ENCODE assay signal across 1 cellular context in the genomic region with DNA sequence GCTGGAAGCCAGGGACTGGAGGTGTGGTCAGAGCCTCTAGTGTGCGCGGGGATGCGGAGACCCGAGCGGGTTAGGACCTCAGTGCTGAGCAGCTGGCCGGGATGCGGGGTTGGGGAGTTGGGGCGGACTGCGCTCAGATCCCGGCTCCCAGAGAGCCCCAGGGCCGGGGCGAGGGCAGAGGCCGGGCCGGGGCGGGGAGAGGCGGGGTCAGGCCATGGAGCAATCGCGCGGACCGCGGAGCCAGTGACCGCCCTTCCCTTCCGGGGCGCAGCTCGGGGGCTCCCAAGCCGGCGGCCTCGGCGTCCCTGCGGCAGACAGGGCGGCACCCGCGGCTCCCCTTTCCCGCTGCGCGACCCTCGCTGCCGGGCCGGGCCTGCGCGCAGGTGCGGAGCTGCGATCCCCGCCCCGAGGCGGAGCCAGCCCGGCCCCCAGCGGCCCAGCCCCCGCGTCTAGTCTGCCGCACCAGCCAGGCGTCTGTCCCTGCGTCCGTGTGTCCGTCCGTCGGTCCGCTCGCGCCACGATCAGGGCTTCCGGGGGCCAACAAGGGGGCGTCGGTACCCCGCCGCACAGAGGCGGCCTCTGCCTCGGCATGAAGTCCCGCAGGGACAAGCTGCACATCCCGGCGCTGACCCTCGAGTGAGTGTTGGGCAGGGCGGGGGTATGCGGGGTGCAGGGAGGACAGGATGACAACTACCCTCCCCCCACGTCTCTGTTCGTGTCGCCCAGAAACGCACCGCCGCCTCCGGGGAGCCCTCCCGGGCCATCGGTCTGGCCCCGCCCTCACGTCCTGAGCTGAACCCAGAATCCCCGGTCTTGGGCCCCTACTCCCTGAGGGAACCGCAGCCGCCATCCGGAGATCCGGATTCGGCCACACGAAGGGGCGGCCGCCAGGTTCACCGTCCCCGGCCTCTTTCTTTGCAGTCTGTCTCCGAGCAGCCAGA.
TF ChIP-seq lines count a peak whose summit lies in the region.

No MANE protein-coding gene starts in this region.

TF ChIP-seq in K562, 482 proteins besides CTCF, POLR2A, EP300 and RAD21 (continued from another document and continues in another):
- TF ChIP-seq, protein P1, sequence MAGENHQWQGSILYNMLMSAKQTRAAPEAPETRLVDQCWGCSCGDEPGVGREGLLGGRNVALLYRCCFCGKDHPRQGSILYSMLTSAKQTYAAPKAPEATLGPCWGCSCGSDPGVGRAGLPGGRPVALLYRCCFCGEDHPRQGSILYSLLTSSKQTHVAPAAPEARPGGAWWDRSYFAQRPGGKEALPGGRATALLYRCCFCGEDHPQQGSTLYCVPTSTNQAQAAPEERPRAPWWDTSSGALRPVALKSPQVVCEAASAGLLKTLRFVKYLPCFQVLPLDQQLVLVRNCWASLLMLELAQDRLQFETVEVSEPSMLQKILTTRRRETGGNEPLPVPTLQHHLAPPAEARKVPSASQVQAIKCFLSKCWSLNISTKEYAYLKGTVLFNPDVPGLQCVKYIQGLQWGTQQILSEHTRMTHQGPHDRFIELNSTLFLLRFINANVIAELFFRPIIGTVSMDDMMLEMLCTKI (IDR thresholded peaks at IDR 0.05; ENCODE audit: partially characterized antibody) = no peak
- no peak for TF ChIP-seq TAF15 (IDR thresholded peaks at IDR 0.05; ENCODE audit: low read depth, low read length)
- TF ChIP-seq ZNF133 (CRISPR knock-in tag; IDR thresholded peaks at IDR 0.05) = no peak
- peak; percentile 67 for TF ChIP-seq ETV1 (tag; conservative IDR thresholded peaks at IDR 0.05; ENCODE audit: low read depth)
- TF ChIP-seq IFI16 (CRISPR knock-in tag; IDR thresholded peaks at IDR 0.05) = no peak
- no peak for TF ChIP-seq EP400 (IDR thresholded peaks at IDR 0.05)
- no peak for TF ChIP-seq GTF2A2 (tag; IDR thresholded peaks at IDR 0.05)
- no peak for TF ChIP-seq RUNX1 (IDR thresholded peaks at IDR 0.05; ENCODE audit: low read depth)
- no peak for TF ChIP-seq ZNF551 (CRISPR knock-in tag; IDR thresholded peaks at IDR 0.05)
- no peak for TF ChIP-seq CREBBP (IDR thresholded peaks at IDR 0.05; ENCODE audit: low read depth, low read length)
- no peak for TF ChIP-seq BACH1 (tag; IDR thresholded peaks at IDR 0.05)
- TF ChIP-seq ILK (tag; IDR thresholded peaks at IDR 0.05; ENCODE audit: borderline replicate concordance, low read depth) = no peak
- no peak for TF ChIP-seq SMAD3 (CRISPR knock-in tag; conservative IDR thresholded peaks at IDR 0.05)
- TF ChIP-seq ZNF232 (CRISPR knock-in tag; IDR thresholded peaks at IDR 0.05) = no peak
- TF ChIP-seq SREBF1 (IDR thresholded peaks at IDR 0.05; ENCODE audit: borderline replicate concordance, low read depth, low read length) = no peak
- TF ChIP-seq, protein P2, sequence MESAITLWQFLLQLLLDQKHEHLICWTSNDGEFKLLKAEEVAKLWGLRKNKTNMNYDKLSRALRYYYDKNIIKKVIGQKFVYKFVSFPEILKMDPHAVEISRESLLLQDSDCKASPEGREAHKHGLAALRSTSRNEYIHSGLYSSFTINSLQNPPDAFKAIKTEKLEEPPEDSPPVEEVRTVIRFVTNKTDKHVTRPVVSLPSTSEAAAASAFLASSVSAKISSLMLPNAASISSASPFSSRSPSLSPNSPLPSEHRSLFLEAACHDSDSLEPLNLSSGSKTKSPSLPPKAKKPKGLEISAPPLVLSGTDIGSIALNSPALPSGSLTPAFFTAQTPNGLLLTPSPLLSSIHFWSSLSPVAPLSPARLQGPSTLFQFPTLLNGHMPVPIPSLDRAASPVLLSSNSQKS (CRISPR knock-in tag; IDR thresholded peaks at IDR 0.05) = no peak
- no peak for TF ChIP-seq ZNF780A (CRISPR knock-in tag; IDR thresholded peaks at IDR 0.05)
- no peak for TF ChIP-seq ZC3H8 (IDR thresholded peaks at IDR 0.05)
- no peak for TF ChIP-seq RAD51 (IDR thresholded peaks at IDR 0.05; ENCODE audit: borderline replicate concordance, low read depth)
- no peak for TF ChIP-seq KLF13 (tag; IDR thresholded peaks at IDR 0.05; ENCODE audit: borderline replicate concordance, low read depth)
- no peak for TF ChIP-seq ZNF445 (CRISPR knock-in tag; IDR thresholded peaks at IDR 0.05; ENCODE audit: low read depth)
- no peak for TF ChIP-seq HDGF (IDR thresholded peaks at IDR 0.05)
- TF ChIP-seq, protein P3, sequence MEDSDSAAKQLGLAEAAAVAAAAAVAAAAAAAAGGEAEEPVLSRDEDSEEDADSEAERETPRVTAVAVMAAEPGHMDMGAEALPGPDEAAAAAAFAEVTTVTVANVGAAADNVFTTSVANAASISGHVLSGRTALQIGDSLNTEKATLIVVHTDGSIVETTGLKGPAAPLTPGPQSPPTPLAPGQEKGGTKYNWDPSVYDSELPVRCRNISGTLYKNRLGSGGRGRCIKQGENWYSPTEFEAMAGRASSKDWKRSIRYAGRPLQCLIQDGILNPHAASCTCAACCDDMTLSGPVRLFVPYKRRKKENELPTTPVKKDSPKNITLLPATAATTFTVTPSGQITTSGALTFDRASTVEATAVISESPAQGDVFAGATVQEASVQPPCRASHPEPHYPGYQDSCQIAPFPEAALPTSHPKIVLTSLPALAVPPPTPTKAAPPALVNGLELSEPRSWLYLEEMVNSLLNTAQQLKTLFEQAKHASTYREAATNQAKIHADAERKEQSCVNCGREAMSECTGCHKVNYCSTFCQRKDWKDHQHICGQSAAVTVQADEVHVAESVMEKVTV (CRISPR knock-in tag; IDR thresholded peaks at IDR 0.05) = no peak
- TF ChIP-seq, protein P4, sequence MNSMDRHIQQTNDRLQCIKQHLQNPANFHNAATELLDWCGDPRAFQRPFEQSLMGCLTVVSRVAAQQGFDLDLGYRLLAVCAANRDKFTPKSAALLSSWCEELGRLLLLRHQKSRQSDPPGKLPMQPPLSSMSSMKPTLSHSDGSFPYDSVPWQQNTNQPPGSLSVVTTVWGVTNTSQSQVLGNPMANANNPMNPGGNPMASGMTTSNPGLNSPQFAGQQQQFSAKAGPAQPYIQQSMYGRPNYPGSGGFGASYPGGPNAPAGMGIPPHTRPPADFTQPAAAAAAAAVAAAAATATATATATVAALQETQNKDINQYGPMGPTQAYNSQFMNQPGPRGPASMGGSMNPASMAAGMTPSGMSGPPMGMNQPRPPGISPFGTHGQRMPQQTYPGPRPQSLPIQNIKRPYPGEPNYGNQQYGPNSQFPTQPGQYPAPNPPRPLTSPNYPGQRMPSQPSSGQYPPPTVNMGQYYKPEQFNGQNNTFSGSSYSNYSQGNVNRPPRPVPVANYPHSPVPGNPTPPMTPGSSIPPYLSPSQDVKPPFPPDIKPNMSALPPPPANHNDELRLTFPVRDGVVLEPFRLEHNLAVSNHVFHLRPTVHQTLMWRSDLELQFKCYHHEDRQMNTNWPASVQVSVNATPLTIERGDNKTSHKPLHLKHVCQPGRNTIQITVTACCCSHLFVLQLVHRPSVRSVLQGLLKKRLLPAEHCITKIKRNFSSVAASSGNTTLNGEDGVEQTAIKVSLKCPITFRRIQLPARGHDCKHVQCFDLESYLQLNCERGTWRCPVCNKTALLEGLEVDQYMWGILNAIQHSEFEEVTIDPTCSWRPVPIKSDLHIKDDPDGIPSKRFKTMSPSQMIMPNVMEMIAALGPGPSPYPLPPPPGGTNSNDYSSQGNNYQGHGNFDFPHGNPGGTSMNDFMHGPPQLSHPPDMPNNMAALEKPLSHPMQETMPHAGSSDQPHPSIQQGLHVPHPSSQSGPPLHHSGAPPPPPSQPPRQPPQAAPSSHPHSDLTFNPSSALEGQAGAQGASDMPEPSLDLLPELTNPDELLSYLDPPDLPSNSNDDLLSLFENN (IDR thresholded peaks at IDR 0.05; ENCODE audit: low read depth in 2 of 2, low read length in 2 of 2) = no peak
- TF ChIP-seq, protein P5, sequence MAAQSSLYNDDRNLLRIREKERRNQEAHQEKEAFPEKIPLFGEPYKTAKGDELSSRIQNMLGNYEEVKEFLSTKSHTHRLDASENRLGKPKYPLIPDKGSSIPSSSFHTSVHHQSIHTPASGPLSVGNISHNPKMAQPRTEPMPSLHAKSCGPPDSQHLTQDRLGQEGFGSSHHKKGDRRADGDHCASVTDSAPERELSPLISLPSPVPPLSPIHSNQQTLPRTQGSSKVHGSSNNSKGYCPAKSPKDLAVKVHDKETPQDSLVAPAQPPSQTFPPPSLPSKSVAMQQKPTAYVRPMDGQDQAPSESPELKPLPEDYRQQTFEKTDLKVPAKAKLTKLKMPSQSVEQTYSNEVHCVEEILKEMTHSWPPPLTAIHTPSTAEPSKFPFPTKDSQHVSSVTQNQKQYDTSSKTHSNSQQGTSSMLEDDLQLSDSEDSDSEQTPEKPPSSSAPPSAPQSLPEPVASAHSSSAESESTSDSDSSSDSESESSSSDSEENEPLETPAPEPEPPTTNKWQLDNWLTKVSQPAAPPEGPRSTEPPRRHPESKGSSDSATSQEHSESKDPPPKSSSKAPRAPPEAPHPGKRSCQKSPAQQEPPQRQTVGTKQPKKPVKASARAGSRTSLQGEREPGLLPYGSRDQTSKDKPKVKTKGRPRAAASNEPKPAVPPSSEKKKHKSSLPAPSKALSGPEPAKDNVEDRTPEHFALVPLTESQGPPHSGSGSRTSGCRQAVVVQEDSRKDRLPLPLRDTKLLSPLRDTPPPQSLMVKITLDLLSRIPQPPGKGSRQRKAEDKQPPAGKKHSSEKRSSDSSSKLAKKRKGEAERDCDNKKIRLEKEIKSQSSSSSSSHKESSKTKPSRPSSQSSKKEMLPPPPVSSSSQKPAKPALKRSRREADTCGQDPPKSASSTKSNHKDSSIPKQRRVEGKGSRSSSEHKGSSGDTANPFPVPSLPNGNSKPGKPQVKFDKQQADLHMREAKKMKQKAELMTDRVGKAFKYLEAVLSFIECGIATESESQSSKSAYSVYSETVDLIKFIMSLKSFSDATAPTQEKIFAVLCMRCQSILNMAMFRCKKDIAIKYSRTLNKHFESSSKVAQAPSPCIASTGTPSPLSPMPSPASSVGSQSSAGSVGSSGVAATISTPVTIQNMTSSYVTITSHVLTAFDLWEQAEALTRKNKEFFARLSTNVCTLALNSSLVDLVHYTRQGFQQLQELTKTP (IDR thresholded peaks at IDR 0.05; ENCODE audit: low read depth in 1 of 2, partially characterized antibody in 2 of 2) = no peak
- TF ChIP-seq FOXA3 (CRISPR knock-in tag; conservative IDR thresholded peaks at IDR 0.05 in 1 of 2, IDR thresholded peaks at IDR 0.05 in 1 of 2) = no peak
- TF ChIP-seq, protein P6, sequence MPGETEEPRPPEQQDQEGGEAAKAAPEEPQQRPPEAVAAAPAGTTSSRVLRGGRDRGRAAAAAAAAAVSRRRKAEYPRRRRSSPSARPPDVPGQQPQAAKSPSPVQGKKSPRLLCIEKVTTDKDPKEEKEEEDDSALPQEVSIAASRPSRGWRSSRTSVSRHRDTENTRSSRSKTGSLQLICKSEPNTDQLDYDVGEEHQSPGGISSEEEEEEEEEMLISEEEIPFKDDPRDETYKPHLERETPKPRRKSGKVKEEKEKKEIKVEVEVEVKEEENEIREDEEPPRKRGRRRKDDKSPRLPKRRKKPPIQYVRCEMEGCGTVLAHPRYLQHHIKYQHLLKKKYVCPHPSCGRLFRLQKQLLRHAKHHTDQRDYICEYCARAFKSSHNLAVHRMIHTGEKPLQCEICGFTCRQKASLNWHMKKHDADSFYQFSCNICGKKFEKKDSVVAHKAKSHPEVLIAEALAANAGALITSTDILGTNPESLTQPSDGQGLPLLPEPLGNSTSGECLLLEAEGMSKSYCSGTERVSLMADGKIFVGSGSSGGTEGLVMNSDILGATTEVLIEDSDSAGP (CRISPR knock-in tag; IDR thresholded peaks at IDR 0.05) = no peak
- TF ChIP-seq FOXM1 (IDR thresholded peaks at IDR 0.05; ENCODE audit: low read depth) = no peak
- no peak for TF ChIP-seq FOXM1 (CRISPR knock-in tag; IDR thresholded peaks at IDR 0.05; ENCODE audit: low read depth)
- no peak for TF ChIP-seq ESRRA (IDR thresholded peaks at IDR 0.05; ENCODE audit: borderline replicate concordance, low read depth)
- no peak for TF ChIP-seq CSDE1 (IDR thresholded peaks at IDR 0.05)
- TF ChIP-seq, protein P7, sequence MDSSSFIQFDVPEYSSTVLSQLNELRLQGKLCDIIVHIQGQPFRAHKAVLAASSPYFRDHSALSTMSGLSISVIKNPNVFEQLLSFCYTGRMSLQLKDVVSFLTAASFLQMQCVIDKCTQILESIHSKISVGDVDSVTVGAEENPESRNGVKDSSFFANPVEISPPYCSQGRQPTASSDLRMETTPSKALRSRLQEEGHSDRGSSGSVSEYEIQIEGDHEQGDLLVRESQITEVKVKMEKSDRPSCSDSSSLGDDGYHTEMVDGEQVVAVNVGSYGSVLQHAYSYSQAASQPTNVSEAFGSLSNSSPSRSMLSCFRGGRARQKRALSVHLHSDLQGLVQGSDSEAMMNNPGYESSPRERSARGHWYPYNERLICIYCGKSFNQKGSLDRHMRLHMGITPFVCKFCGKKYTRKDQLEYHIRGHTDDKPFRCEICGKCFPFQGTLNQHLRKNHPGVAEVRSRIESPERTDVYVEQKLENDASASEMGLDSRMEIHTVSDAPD (CRISPR knock-in tag; IDR thresholded peaks at IDR 0.05) = no peak
- TF ChIP-seq ZNF121 (CRISPR knock-in tag; conservative IDR thresholded peaks at IDR 0.05) = no peak
- no peak for TF ChIP-seq U2AF2 (optimal IDR thresholded peaks at IDR 0.05; ENCODE audit: low read depth, low read length)
- peak; percentile 74; the same call in 1 of the 2 replicates for TF ChIP-seq ZBTB7A (IDR thresholded peaks at IDR 0.05; ENCODE audit: borderline replicate concordance, control insufficient read depth, low read depth, low read length)
- TF ChIP-seq ZBTB8A (IDR thresholded peaks at IDR 0.05; ENCODE audit: partially characterized antibody) = no peak
- peak; percentile 75 for TF ChIP-seq ETV5 (CRISPR knock-in tag; IDR thresholded peaks at IDR 0.05; ENCODE audit: low read depth)
- TF ChIP-seq ZNF586 (CRISPR knock-in tag; conservative IDR thresholded peaks at IDR 0.05) = no peak
- TF ChIP-seq ZNF589 (CRISPR knock-in tag; IDR thresholded peaks at IDR 0.05; ENCODE audit: low read depth) = 0 out of 2 replicates have a peak, but pooled peaks have one; percentile 33
